ENCODE assay signal across 1 cellular context in the genomic region with DNA sequence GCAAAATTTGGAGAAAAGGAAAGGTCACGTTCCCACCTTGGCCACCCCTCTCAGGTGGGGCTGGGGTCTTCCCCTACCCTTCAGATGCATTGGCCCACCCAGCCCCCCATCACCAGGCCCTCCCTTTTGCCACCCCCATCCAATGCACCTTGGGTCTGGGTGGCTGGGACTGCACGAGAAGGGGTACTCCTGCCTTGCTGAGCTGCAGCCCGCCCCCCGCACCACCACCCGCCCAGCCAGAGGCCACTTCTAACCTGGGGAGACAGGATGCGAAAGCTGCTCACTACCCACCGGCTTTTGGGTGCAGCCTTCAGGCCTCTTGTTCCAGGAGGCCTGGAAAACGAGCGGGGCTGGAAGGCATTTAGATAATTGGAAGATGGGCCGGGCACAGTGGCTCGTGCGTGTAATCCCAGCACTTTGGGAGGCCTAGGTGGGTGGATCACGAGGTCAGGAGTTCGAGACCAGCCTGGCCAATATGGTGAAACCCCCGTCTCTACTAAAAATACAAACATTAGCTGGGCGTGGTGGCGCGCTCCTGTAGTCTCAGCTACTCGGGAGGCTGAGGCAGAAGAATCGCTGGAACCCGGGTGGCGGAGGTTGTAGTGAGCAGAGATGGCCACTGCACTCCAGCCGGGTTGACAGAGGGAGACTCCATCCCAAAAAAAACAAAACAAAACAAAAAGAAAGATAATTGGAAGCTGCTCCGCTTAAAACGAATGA.
TF ChIP-seq lines count a peak whose summit lies in the region.

No MANE protein-coding gene starts in this region.

TF ChIP-seq in WTC11, 78 proteins besides CTCF, POLR2A, EP300 and RAD21 (continued from another document):
- TF ChIP-seq, protein P1, sequence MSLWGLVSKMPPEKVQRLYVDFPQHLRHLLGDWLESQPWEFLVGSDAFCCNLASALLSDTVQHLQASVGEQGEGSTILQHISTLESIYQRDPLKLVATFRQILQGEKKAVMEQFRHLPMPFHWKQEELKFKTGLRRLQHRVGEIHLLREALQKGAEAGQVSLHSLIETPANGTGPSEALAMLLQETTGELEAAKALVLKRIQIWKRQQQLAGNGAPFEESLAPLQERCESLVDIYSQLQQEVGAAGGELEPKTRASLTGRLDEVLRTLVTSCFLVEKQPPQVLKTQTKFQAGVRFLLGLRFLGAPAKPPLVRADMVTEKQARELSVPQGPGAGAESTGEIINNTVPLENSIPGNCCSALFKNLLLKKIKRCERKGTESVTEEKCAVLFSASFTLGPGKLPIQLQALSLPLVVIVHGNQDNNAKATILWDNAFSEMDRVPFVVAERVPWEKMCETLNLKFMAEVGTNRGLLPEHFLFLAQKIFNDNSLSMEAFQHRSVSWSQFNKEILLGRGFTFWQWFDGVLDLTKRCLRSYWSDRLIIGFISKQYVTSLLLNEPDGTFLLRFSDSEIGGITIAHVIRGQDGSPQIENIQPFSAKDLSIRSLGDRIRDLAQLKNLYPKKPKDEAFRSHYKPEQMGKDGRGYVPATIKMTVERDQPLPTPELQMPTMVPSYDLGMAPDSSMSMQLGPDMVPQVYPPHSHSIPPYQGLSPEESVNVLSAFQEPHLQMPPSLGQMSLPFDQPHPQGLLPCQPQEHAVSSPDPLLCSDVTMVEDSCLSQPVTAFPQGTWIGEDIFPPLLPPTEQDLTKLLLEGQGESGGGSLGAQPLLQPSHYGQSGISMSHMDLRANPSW (CRISPR knock-in tag; conservative IDR thresholded peaks at IDR 0.05; ENCODE audit: low read depth), result no peak
- no peak for TF ChIP-seq ZNF121 (CRISPR knock-in tag; IDR thresholded peaks at IDR 0.05)
- TF ChIP-seq JUN (CRISPR knock-in tag; IDR thresholded peaks at IDR 0.05), result no peak
- no peak for TF ChIP-seq TEAD1 (CRISPR knock-in tag; IDR thresholded peaks at IDR 0.05)
- TF ChIP-seq TEAD4 (CRISPR knock-in tag; IDR thresholded peaks at IDR 0.05), result no peak
